In the genomic region with DNA sequence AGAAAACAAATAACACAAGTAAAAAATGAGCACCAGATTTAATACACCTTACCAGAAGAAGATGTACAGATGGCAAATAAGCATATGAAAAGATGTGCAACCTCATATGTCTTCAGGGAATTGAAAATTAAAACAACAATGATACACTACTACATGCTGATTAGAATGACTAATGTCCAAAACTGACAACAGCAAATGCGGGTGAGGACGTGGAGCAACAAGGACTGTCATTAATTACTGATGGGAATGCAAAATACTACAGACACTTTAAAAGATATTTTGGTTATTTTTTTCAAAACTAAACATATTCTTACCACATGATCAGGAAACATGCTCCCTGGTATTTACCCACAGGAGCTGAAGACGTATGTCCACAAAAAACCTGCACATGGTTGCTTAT, we compare ENCODE assay signal across 16 cellular contexts.
A peak's percentile ranks its signal among the peaks of the same experiment; 100 is the strongest.
DNase-seq lines count a peak whose midpoint lies in the region; ATAC-seq and TF ChIP-seq lines count a peak whose summit lies in the region.
"Had no signal": no experiment of that assay in that cellular context is flagged by ENCODE, and none has a peak within 500 bp of the region (broad histone marks: within the 10 kb centered on the region; RNA-seq: fewer than 3 reads in every experiment).

No MANE protein-coding gene starts in this region.

- H3K9ac ChIP-seq in endodermal cell (ENCODE audit: extremely low read depth, low read length, poor library complexity, severe bottlenecking), result no peak overlapping the region

- no peaks in the 10 kb centered on the region for H3K4me1 ChIP-seq in endodermal cell (ENCODE audit: control insufficient read depth, insufficient read depth, low read length)

- H3K27ac ChIP-seq in endodermal cell (ENCODE audit: low read depth, low read length), result no peak overlapping the region
- H3K27ac ChIP-seq: C4-2B, Peyer's patch had no signal

- H3K36me3 Mint-ChIP-seq in natural killer cell (no peaks in the 10 kb centered on the region), endothelial cell (ENCODE audit: low read depth, unreplicated experiment) (no peaks in the 10 kb centered on the region), memory B cell (peaks cover 10% of the 10 kb centered on the region), endodermal cell (ENCODE audit: low read depth) (peaks cover 6% of the 10 kb centered on the region)
- H3K36me3 Mint-ChIP-seq in natural killer cell treated with Interleukin-12 subunit alpha and Interleukin-12 subunit beta and Interleukin-15 and Interleukin-18, amount 100 ng/mL, for 72 hours, result no peaks in the 10 kb centered on the region

- H3K9me3 Mint-ChIP-seq in natural killer cell (no peaks in the 10 kb centered on the region), endothelial cell (ENCODE audit: unreplicated experiment) (no peaks in the 10 kb centered on the region), memory B cell (no peaks in the 10 kb centered on the region), endodermal cell (no peaks in the 10 kb centered on the region)
- H3K9me3 Mint-ChIP-seq in natural killer cell treated with Interleukin-12 subunit alpha and Interleukin-12 subunit beta and Interleukin-15 and Interleukin-18, amount 100 ng/mL, for 72 hours, result no peaks in the 10 kb centered on the region

- WGBS in endodermal cell (ENCODE audit: insufficient coverage in 1 of 2, insufficient read length in 1 of 2), 2 experiments, result 84% methylated on average over 3 of the region's 3 CpGs; no CpG with 5 or more reads in 1 of the 2 experiments

- H3K27me3 Mint-ChIP-seq in natural killer cell (ENCODE audit: low read depth in 2 of 2), result no peaks in the 10 kb centered on the region
- no peaks in the 10 kb centered on the region for H3K27me3 Mint-ChIP-seq in natural killer cell treated with Interleukin-12 subunit alpha and Interleukin-12 subunit beta and Interleukin-15 and Interleukin-18, amount 100 ng/mL, for 72 hours
- no peaks in the 10 kb centered on the region for H3K27me3 Mint-ChIP-seq in endothelial cell (ENCODE audit: unreplicated experiment)
- H3K27me3 Mint-ChIP-seq in memory B cell, result no peaks in the 10 kb centered on the region
- H3K27me3 Mint-ChIP-seq in endodermal cell (ENCODE audit: insufficient read depth), result no peaks in the 10 kb centered on the region

- no peak for ATAC-seq in natural killer cell
- ATAC-seq in natural killer cell treated with Interleukin-12 subunit alpha and Interleukin-12 subunit beta and Interleukin-15 and Interleukin-18, amount 100 ng/mL, for 72 hours, result no peak
- no peak for ATAC-seq in memory B cell (ENCODE audit: low read depth)
- no peak for ATAC-seq in HG03342 (IDR thresholded peaks at IDR 0.05; ENCODE audit: unreplicated experiment)
- ATAC-seq: Right ventricle myocardium inferior had no signal

- intact Hi-C loops in natural killer cell (cut with micrococcal nuclease), result no loop called here

- peaks cover 47% of the 10 kb centered on the region in 2 donors for H3K4me1 Mint-ChIP-seq in natural killer cell
- peaks cover 23 to 39% of the 10 kb centered on the region in 2 donors for H3K4me1 Mint-ChIP-seq in natural killer cell treated with Interleukin-12 subunit alpha and Interleukin-12 subunit beta and Interleukin-15 and Interleukin-18, amount 100 ng/mL, for 72 hours (ENCODE audit: low read depth in 2 of 2)
- H3K4me1 Mint-ChIP-seq in endothelial cell (ENCODE audit: unreplicated experiment), result peaks cover 21% of the 10 kb centered on the region
- H3K4me1 Mint-ChIP-seq in memory B cell, result peaks cover 13% of the 10 kb centered on the region
- H3K4me1 Mint-ChIP-seq in endodermal cell, result peaks cover 13% of the 10 kb centered on the region

- no peak for DNase-seq in natural killer cell
- DNase-seq in natural killer cell treated with Interleukin-12 subunit alpha and Interleukin-12 subunit beta and Interleukin-15 and Interleukin-18, amount 100 ng/mL, for 72 hours (ENCODE audit: low spot score), result no peak
- no peak for DNase-seq in endothelial cell (ENCODE audit: low spot score)
- DNase-seq in memory B cell (ENCODE audit: low spot score in 2 of 2), result no peak
- DNase-seq in endodermal cell, result no peak
- no peak for DNase-seq in DMS153 (lab: John Stamatoyannopoulos, UW)
- DNase-seq in stimulated activated CD4-positive, alpha-beta T cell treated with anti-CD3 and anti-CD28 coated beads, Interleukin-4, amount 100 ng/mL, for 1 hour, result no peak
- DNase-seq: MG63, NCI-H1092, NCI-H146, NCI-H2081, NCI-H524 treated with DMSO at 0.1 percent for 48 hours, Peyer's patch had no signal

- no peaks in the 10 kb centered on the region for H3K9me3 ChIP-seq in endodermal cell (ENCODE audit: control insufficient read depth, low read length)
- H3K9me3 ChIP-seq: MG63, Peyer's patch had no signal

- H3K27ac Mint-ChIP-seq in natural killer cell (peak overlapping the region; percentile 5 to 42), endothelial cell (ENCODE audit: unreplicated experiment) (peak overlapping the region; percentile 14), memory B cell (peak overlapping the region; percentile 5), endodermal cell (no peak overlapping the region)
- H3K27ac Mint-ChIP-seq in natural killer cell treated with Interleukin-12 subunit alpha and Interleukin-12 subunit beta and Interleukin-15 and Interleukin-18, amount 100 ng/mL, for 72 hours, result no peak overlapping the region

- no peaks in the 10 kb centered on the region for H3K36me3 ChIP-seq in endodermal cell (ENCODE audit: control insufficient read depth, insufficient read depth, low read length)
- H3K36me3 ChIP-seq: MG63, Peyer's patch had no signal

- no peaks in the 10 kb centered on the region for H3K27me3 ChIP-seq in endodermal cell (ENCODE audit: control insufficient read depth, insufficient read depth, low read length, poor library complexity, severe bottlenecking)
- H3K27me3 ChIP-seq: MG63, Peyer's patch had no signal

- TF ChIP-seq CTCF in natural killer cell (IDR thresholded peaks at IDR 0.05) (no peak), endothelial cell (IDR thresholded peaks at IDR 0.05; ENCODE audit: unreplicated experiment) (no peak), endodermal cell (conservative IDR thresholded peaks at IDR 0.05) (no peak)

- H3K4me3 ChIP-seq in endodermal cell (ENCODE audit: low read length), result no peak overlapping the region
- H3K4me3 ChIP-seq: MG63, Peyer's patch had no signal

- no peak overlapping the region for H3K4me3 Mint-ChIP-seq in natural killer cell
- H3K4me3 Mint-ChIP-seq in natural killer cell treated with Interleukin-12 subunit alpha and Interleukin-12 subunit beta and Interleukin-15 and Interleukin-18, amount 100 ng/mL, for 72 hours, result no peak overlapping the region
- H3K4me3 Mint-ChIP-seq in endothelial cell (ENCODE audit: unreplicated experiment), result no peak overlapping the region
- H3K4me3 Mint-ChIP-seq in memory B cell, result no peak overlapping the region
- no peak overlapping the region for H3K4me3 Mint-ChIP-seq in endodermal cell

Comparison
In these comparisons a context has a peak if more than half of its experiments do, and no peak if none do; other contexts are left out.
1. H3K27ac Mint-ChIP-seq: peak in natural killer cell (2 of 2), endothelial cell (single experiment) and memory B cell (single experiment); none in natural killer cell treated with Interleukin-12 subunit alpha and Interleukin-12 subunit beta and Interleukin-15 and Interleukin-18, amount 100 ng/mL, for 72 hours (0 of 2) and endodermal cell (single experiment).